15 cellular contexts compared by ENCODE assay signal in the genomic region with DNA sequence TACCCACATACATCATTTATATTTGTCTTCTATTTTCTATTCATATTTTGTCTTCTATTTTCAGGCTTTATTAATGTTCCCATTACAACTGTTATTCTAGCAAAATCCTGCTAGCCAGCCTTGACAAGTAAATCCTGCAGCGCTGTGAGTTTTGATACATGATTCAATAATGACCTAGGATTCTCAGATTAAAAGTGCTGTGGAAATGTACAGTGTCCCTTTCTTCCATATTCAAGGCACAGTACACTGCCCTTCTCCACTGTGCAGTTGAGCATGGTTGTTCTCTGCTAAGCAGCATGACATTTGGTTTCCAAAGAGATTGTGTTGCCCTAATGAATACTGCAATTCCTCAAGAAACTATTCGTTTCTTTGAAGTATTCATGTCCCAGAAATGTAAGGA. TPM values are rescaled to one million over a fixed set of nuclear protein-coding genes. Genes with fewer than 3 reads are reported as not detected.
DNase-seq lines count a peak whose midpoint lies in the region; ATAC-seq and TF ChIP-seq lines count a peak whose summit lies in the region.
"Had no signal": no experiment of that assay in that cellular context is flagged by ENCODE, and none has a peak within 500 bp of the region (broad histone marks: within the 10 kb centered on the region; RNA-seq: fewer than 3 reads in every experiment).

No MANE protein-coding gene starts in this region.

- peak overlapping the region; percentile 41; the same call in 1 of the 2 replicates for H3K4me2 ChIP-seq in GM23338

- no peak for ATAC-seq in GM23338
- ATAC-seq in psoas muscle: no peak
- ATAC-seq in GM19324 (IDR thresholded peaks at IDR 0.05; ENCODE audit: low FRiP score, unreplicated experiment): no peak
- no peak for ATAC-seq in GM19452 (IDR thresholded peaks at IDR 0.05; ENCODE audit: unreplicated experiment)

- H3K9me3 Mint-ChIP-seq in GM23338 (no peaks in the 10 kb centered on the region; the same call in 2 of the 3 replicates), chondrocyte (ENCODE audit: low read depth) (no peaks in the 10 kb centered on the region)

- H3K27me3 Mint-ChIP-seq in GM23338 (ENCODE audit: insufficient read depth, low read depth, poor library complexity): peaks cover 21% of the 10 kb centered on the region
- H3K27me3 Mint-ChIP-seq in chondrocyte (ENCODE audit: low read depth): no peaks in the 10 kb centered on the region

- H3K36me3 ChIP-seq in GM23338 (ENCODE audit: insufficient read depth) (no peaks in the 10 kb centered on the region), HUES64 (ENCODE audit: insufficient read depth, low read length) (no peaks in the 10 kb centered on the region), psoas muscle (ENCODE audit: insufficient read depth in 1 of 2, low read depth in 1 of 2) (no peaks in the 10 kb centered on the region)

- no peak overlapping the region for H3K4me3 Mint-ChIP-seq in GM23338
- H3K4me3 Mint-ChIP-seq in chondrocyte (ENCODE audit: unreplicated experiment): no peak overlapping the region
- H3K4me3 Mint-ChIP-seq: B cell; CD4-positive, alpha-beta memory T cell had no signal

- H4K20me1 ChIP-seq in GM23338 (replicated peaks; ENCODE audit: insufficient read depth): no peaks in the 10 kb centered on the region

- H3K9me3 ChIP-seq in HUES64 (ENCODE audit: insufficient read depth, low read depth, low read length) (no peaks in the 10 kb centered on the region), psoas muscle (no peaks in the 10 kb centered on the region)

- DNase-seq in GM23338 (ENCODE audit: low spot score) (no peak), chondrocyte (ENCODE audit: low spot score) (no peak), psoas muscle (no peak), NCI-H774 (lab: John Stamatoyannopoulos, UW) (no peak)
- DNase-seq: ACHN; CD4-positive, alpha-beta memory T cell; GF-D8; NCI-H1048; NCI-H146; NCI-H345; NCI-H748 treated with DMSO at 0.1 percent for 48 hours had no signal

- H3K27ac ChIP-seq in GM23338 (ENCODE audit: low read depth): no peak overlapping the region
- H3K27ac ChIP-seq in HUES64 (ENCODE audit: low read depth, low read length): no peak overlapping the region
- peak overlapping the region; percentile 98 for H3K27ac ChIP-seq in psoas muscle

- no peak overlapping the region for H3K9ac ChIP-seq in HUES64 (ENCODE audit: low read depth, low read length)

- intact Hi-C loops in psoas muscle (cut with DNase I): no loop called here

- H3K27me3 ChIP-seq in GM23338 (ENCODE audit: insufficient read depth) (peaks cover 17% of the 10 kb centered on the region), HUES64 (ENCODE audit: insufficient read depth, low read length) (peaks cover 45% of the 10 kb centered on the region), psoas muscle (ENCODE audit: insufficient read depth in 3 of 3, low read length in 2 of 3) (no peaks in the 10 kb centered on the region)

- no peak overlapping the region for H2AFZ ChIP-seq in GM23338

- TF ChIP-seq CTCF in GM23338 (conservative IDR thresholded peaks at IDR 0.05; ENCODE audit: low read depth in 2 of 2) (no peak), chondrocyte (IDR thresholded peaks at IDR 0.05) (no peak), psoas muscle (IDR thresholded peaks at IDR 0.05) (no peak)

- peaks cover 17% of the 10 kb centered on the region for H3F3A ChIP-seq in GM23338 (replicated peaks; ENCODE audit: low read depth)

- peaks cover 10% of the 10 kb centered on the region for H3K79me2 ChIP-seq in GM23338 (replicated peaks; ENCODE audit: insufficient read depth)

- H3K27ac Mint-ChIP-seq in GM23338: no peak overlapping the region
- peak overlapping the region; percentile 10 for H3K27ac Mint-ChIP-seq in chondrocyte (ENCODE audit: unreplicated experiment)
- H3K27ac Mint-ChIP-seq: B cell; CD4-positive, alpha-beta memory T cell had no signal

- no peaks in the 10 kb centered on the region for H3K9me2 ChIP-seq in GM23338 (ENCODE audit: insufficient read depth)

- 85% methylated on average over 2 of the region's 2 CpGs for WGBS in HUES64
- 43 to 82% (median 56%) methylated on average over 2 of the region's 2 CpGs for WGBS in psoas muscle, 3 donors

- H3K36me3 Mint-ChIP-seq in GM23338 (ENCODE audit: low read depth) (no peaks in the 10 kb centered on the region; the same call in 2 of the 3 replicates), chondrocyte (ENCODE audit: low read depth) (no peaks in the 10 kb centered on the region)
- H3K36me3 Mint-ChIP-seq: CD4-positive, alpha-beta memory T cell had no signal

- H3K4me1 ChIP-seq in GM23338 (ENCODE audit: insufficient read depth) (peaks cover 55% of the 10 kb centered on the region), HUES64 (ENCODE audit: insufficient read depth, low read length) (peaks cover 52% of the 10 kb centered on the region), psoas muscle (peaks cover 13% of the 10 kb centered on the region)

- no peak overlapping the region for H3K4me3 ChIP-seq in GM23338
- H3K4me3 ChIP-seq in HUES64 (ENCODE audit: low read length): peak overlapping the region; percentile 19; the same call in 1 of the 2 replicates
- H3K4me3 ChIP-seq in psoas muscle: peak overlapping the region; percentile 89

- peaks cover 43% of the 10 kb centered on the region for H3K4me1 Mint-ChIP-seq in GM23338
- H3K4me1 Mint-ChIP-seq in chondrocyte (ENCODE audit: low read depth): peaks cover 56% of the 10 kb centered on the region

TF ChIP-seq in GM23338, 12 proteins besides CTCF, POLR2A, EP300 and RAD21:
- TF ChIP-seq, protein P1, sequence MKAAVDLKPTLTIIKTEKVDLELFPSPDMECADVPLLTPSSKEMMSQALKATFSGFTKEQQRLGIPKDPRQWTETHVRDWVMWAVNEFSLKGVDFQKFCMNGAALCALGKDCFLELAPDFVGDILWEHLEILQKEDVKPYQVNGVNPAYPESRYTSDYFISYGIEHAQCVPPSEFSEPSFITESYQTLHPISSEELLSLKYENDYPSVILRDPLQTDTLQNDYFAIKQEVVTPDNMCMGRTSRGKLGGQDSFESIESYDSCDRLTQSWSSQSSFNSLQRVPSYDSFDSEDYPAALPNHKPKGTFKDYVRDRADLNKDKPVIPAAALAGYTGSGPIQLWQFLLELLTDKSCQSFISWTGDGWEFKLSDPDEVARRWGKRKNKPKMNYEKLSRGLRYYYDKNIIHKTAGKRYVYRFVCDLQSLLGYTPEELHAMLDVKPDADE (IDR thresholded peaks at IDR 0.05): no peak

RNA-seq across cellular contexts. Expression of a gene that starts 5.8 kb away (rescaled TPM):
- total RNA-seq in GM23338 (2014; rRNA removed; shearing (Covaris generic)): 3.7 and 4.3 TPM in 2 replicates
- polyA plus RNA-seq in GM23338 (2016; fragmentation: Nextera tagmentation; extraction: Ambion mirVana): 7.7 and 8.5 TPM in 2 replicates
- 4.9 TPM for polyA plus RNA-seq in HUES64 (2013, experiment 1 of 2)
- 5.7 TPM for polyA plus RNA-seq in HUES64 (2013, experiment 2 of 2)
- total RNA-seq in chondrocyte: 17.6 to 43.0 TPM (median 41.2 TPM) in 3 replicates
- 10 to 100 TPM in 1 of 4 donors, 1 to 10 TPM in 3; 4.4 to 80.5 (median 7.5) TPM for total RNA-seq in psoas muscle
- polyA plus RNA-seq in psoas muscle: 1 to 10 TPM; 4.2 to 6.2 (median 5.5) TPM
- total RNA-seq: B cell had no signal

RNA-seq across cellular contexts. Expression of a gene that starts 47.2 kb away (rescaled TPM):
- 9.3 and 14.8 TPM in 2 replicates for total RNA-seq in GM23338 (2014; rRNA removed; shearing (Covaris generic))
- polyA plus RNA-seq in GM23338 (2016; fragmentation: Nextera tagmentation; extraction: Ambion mirVana) (15.7 and 17.1 TPM in 2 replicates), psoas muscle (1 to 10 TPM; 3.1 to 7.4 (median 5.6) TPM)
- 2.4 TPM for polyA plus RNA-seq in HUES64 (2013, experiment 1 of 2)
- 4.3 TPM for polyA plus RNA-seq in HUES64 (2013, experiment 2 of 2)
- total RNA-seq in chondrocyte (49.6 to 80.7 TPM (median 74.9 TPM) in 3 replicates), psoas muscle (10 to 100 TPM in 3 of 4 donors, 1 to 10 TPM in 1; 8.2 to 22.5 (median 13.2) TPM)
